ENCODE assay signal across 8 cellular contexts in genomic region chr4:165378398-165378762, GRCh38. TPM values are rescaled to one million over a fixed set of nuclear protein-coding genes. Genes with fewer than 3 reads are reported as not detected.
DNase-seq lines count a peak whose midpoint lies in the region; ATAC-seq and TF ChIP-seq lines count a peak whose summit lies in the region.

No MANE protein-coding gene starts in this region.

- H3K27me3 ChIP-seq in left ventricle myocardium inferior (ENCODE audit: low read depth) (peaks cover 39% of the 10 kb centered on the region), muscle layer of duodenum (ENCODE audit: low read depth, low read length) (peaks cover 6% of the 10 kb centered on the region), vagina (no peaks in the 10 kb centered on the region)

- no peak for ATAC-seq in Right ventricle myocardium inferior
- ATAC-seq in HG03097 (IDR thresholded peaks at IDR 0.05; ENCODE audit: low FRiP score, unreplicated experiment): no peak

- DNase-seq in left ventricle myocardium inferior (no peak), Right ventricle myocardium inferior (ENCODE audit: missing footprints) (no peak), choroid plexus epithelial cell (ENCODE audit: low read depth) (no peak), vagina (ENCODE audit: extremely low spot score in 2 of 2) (no peak), cerebellar cortex (ENCODE audit: low spot score) (no peak), DMS 273 (lab: John Stamatoyannopoulos, UW; ENCODE audit: unreplicated experiment) (no peak)

- H3K36me3 ChIP-seq in left ventricle myocardium inferior (no peaks in the 10 kb centered on the region), muscle layer of duodenum (ENCODE audit: control insufficient read depth in 1 of 2, insufficient read depth in 2 of 2, low read length in 2 of 2) (no peaks in the 10 kb centered on the region), vagina (no peaks in the 10 kb centered on the region)

- peak overlapping the region; percentile 74 for H3K4me3 ChIP-seq in left ventricle myocardium inferior
- peak overlapping the region; percentile 68 for H3K4me3 ChIP-seq in choroid plexus epithelial cell (ENCODE audit: low read depth, low read length)
- H3K4me3 ChIP-seq in muscle layer of duodenum (ENCODE audit: low read depth in 1 of 2, low read length in 2 of 2): peak overlapping the region; percentile 62 to 70
- H3K4me3 ChIP-seq in vagina: peak overlapping the region; percentile 53 to 56

- TF ChIP-seq CTCF in left ventricle myocardium inferior (IDR thresholded peaks at IDR 0.05; ENCODE audit: borderline replicate concordance) (no peak), choroid plexus epithelial cell (conservative IDR thresholded peaks at IDR 0.05; ENCODE audit: low read depth, low read length) (no peak), vagina (IDR thresholded peaks at IDR 0.05) (no peak)

- intact Hi-C loops in left ventricle myocardium inferior (cut with micrococcal nuclease) (loop anchor here (10.0 kb wide), 1 partner anchor 86 kb away; no protein-coding TSS in a partner anchor), Right ventricle myocardium inferior (cut with DNase I) (no loop called here), vagina (cut with DNase I) (loop anchor here (10.0 kb wide), 1 partner anchor 86 kb away; no protein-coding TSS in a partner anchor)

- peaks cover 19% of the 10 kb centered on the region for H3K4me1 ChIP-seq in left ventricle myocardium inferior
- no peaks in the 10 kb centered on the region for H3K4me1 ChIP-seq in muscle layer of duodenum (ENCODE audit: control insufficient read depth in 1 of 2, insufficient read depth in 2 of 2, low read length in 2 of 2)
- H3K4me1 ChIP-seq in vagina: peaks cover 4% of the 10 kb centered on the region

- H3K27ac ChIP-seq in left ventricle myocardium inferior (replicated peaks) (peak overlapping the region; percentile 83), muscle layer of duodenum (ENCODE audit: low read length) (peak overlapping the region; percentile 22), vagina (peak overlapping the region; percentile 73)

- H3K9me3 ChIP-seq in left ventricle myocardium inferior (replicated peaks) (peaks cover 21% of the 10 kb centered on the region), muscle layer of duodenum (ENCODE audit: control insufficient read depth in 1 of 2, low read length in 2 of 2) (no peaks in the 10 kb centered on the region), vagina (no peaks in the 10 kb centered on the region)

- TF ChIP-seq POLR2A in vagina (IDR thresholded peaks at IDR 0.05): no peak

RNA-seq across cellular contexts. Expression of gene CPE, which starts 0.4 kb away (rescaled TPM):
- total RNA-seq in left ventricle myocardium inferior (43.2 TPM), Right ventricle myocardium inferior (56.2 TPM), vagina (103 TPM)

RNA-seq across cellular contexts. Expression of gene MSMO1, which starts 50.9 kb away (rescaled TPM):
- total RNA-seq in left ventricle myocardium inferior: 7.3 TPM
- total RNA-seq in Right ventricle myocardium inferior: 8.5 TPM
- total RNA-seq in vagina: 43.5 TPM

Comparison
In these comparisons a context has a peak if more than half of its experiments do, and no peak if none do; other contexts are left out.
1. H3K27ac ChIP-seq: peak in every context shown above with its lines; median percentile 83 in left ventricle myocardium inferior; 73 in vagina; 22 in muscle layer of duodenum.